Comparison of ENCODE assay signal across 12 cellular contexts in genomic region chr9:91847576-91847975, GRCh38.
A peak's percentile ranks its signal among the peaks of the same experiment; 100 is the strongest.
DNase-seq lines count a peak whose midpoint lies in the region; ATAC-seq, FAIRE-seq and TF ChIP-seq lines count a peak whose summit lies in the region.
"Had no signal": no experiment of that assay in that cellular context is flagged by ENCODE, and none has a peak within 500 bp of the region (broad histone marks: within the 10 kb centered on the region; RNA-seq: fewer than 3 reads in every experiment).

No MANE protein-coding gene starts in this region.

- no peaks in the 10 kb centered on the region for H3K36me3 ChIP-seq in spleen
- H3K36me3 ChIP-seq: cardiac muscle cell had no signal

- no peak for TF ChIP-seq POLR2A in spleen (IDR thresholded peaks at IDR 0.05)

- FAIRE-seq in HTR-8/SVneo (lab: Jason Lieb, UNC), result no peak

- WGBS in spleen, 5 donors, result 3 to 45% (median 30%) methylated on average over 4 to 12 of the region's 12 CpGs

- TF ChIP-seq CTCF in GM12865 (IDR thresholded peaks at IDR 0.05; ENCODE audit: insufficient read depth, low read depth, low read length, missing control alignments) (no peak), spleen (IDR thresholded peaks at IDR 0.05 in 8 of 11, conservative IDR thresholded peaks at IDR 0.05 in 3 of 11) (no peak)

- H3K4me3 ChIP-seq in GM12865 (ENCODE audit: low read depth, low read length) (no peak overlapping the region), spleen (no peak overlapping the region)
- H3K4me3 ChIP-seq: cardiac muscle cell had no signal

- H3K27ac ChIP-seq in spleen, result peak overlapping the region in 2 of 8 donors; percentile 4 to 8
- H3K27ac ChIP-seq: cardiac muscle cell had no signal

- ATAC-seq in HG03159 (IDR thresholded peaks at IDR 0.05; ENCODE audit: unreplicated experiment), result no peak
- ATAC-seq: activated T-cell treated with anti-CD3 and anti-CD28 coated beads, Interleukin-2, amount 50 U/mL, for 4 hours had no signal

- peak; percentile 12 for DNase-seq in GM12865 (ENCODE audit: low read depth)
- DNase-seq in amniotic epithelial cell (ENCODE audit: low read depth), result peak; percentile 71
- peak; percentile 30 for DNase-seq in inferior parietal cortex (ENCODE audit: extremely low spot score)
- peak; percentile 59 for DNase-seq in spleen
- no peak for DNase-seq in HTR-8/SVneo (ENCODE audit: insufficient read length, low spot score)
- no peak for DNase-seq in NCI-H446 treated with DMSO at 0.1 percent for 48 hours (lab: John Stamatoyannopoulos, UW)
- DNase-seq: activated T-cell treated with anti-CD3 and anti-CD28 coated beads, Interleukin-2, amount 50 U/mL, for 4 hours; head of caudate nucleus; NCI-H2029 treated with DMSO at 0.1 percent for 48 hours; T1000 had no signal

- H3K27me3 ChIP-seq in spleen (replicated peaks in 1 of 7), result peaks cover 0 to 26% (median 0%) of the 10 kb centered on the region in 7 donors
- H3K27me3 ChIP-seq: cardiac muscle cell had no signal

- H3K4me1 ChIP-seq in spleen, result peaks cover 0 to 22% (median 12%) of the 10 kb centered on the region in 6 donors

- H3K9me3 ChIP-seq in spleen, result no peaks in the 10 kb centered on the region

- intact Hi-C loops in spleen (cut with DNase I; ENCODE audit: low total_unique reads), result no loop called here

Comparison
In these comparisons a context has a peak if more than half of its experiments do, and no peak if none do; other contexts are left out.
1. DNase-seq: peak in GM12865 (single experiment), amniotic epithelial cell (single experiment), inferior parietal cortex (single experiment) and spleen (single experiment); none in HTR-8/SVneo (single experiment) and NCI-H446 treated with DMSO at 0.1 percent for 48 hours (single experiment).